ENCODE assay signal across 8 cellular contexts in the genomic region with DNA sequence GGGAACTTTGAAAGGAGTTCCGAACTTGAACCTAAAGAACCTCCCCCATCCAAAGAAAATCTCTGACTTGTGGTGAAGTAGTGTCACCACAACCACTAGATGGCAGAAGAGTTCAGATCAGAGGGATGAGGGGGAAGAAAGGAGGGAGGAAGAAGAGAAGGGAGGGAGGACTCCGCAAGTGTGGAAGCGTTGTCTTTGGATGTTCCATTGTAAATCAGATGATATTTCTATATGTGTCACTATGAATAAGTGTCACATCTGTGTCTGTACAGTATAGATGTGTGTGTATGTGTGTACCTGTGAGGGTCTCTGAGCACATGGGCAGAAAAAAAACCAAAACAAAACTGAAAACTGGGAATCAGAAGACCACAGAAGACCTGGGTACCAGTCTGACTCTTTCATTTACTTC. TPM values are rescaled to one million over a fixed set of nuclear protein-coding genes. Genes with fewer than 3 reads are reported as not detected.
A peak's percentile ranks its signal among the peaks of the same experiment; 100 is the strongest.
DNase-seq lines count a peak whose midpoint lies in the region; ATAC-seq and TF ChIP-seq lines count a peak whose summit lies in the region.

No MANE protein-coding gene starts in this region.

- no peak overlapping the region for H3K4me3 ChIP-seq in BJ (ENCODE audit: low read depth, low read length)
- H3K4me3 ChIP-seq in upper lobe of right lung = no peak overlapping the region

- TF ChIP-seq CTCF in BJ (IDR thresholded peaks at IDR 0.05; ENCODE audit: insufficient read depth, low read depth, low read length) (peak; percentile 79), upper lobe of right lung (IDR thresholded peaks at IDR 0.05) (peak; percentile 81)

- H3K27me3 ChIP-seq in BJ (ENCODE audit: control insufficient read depth, insufficient read depth, low read length) = no peaks in the 10 kb centered on the region
- no peaks in the 10 kb centered on the region for H3K27me3 ChIP-seq in upper lobe of right lung

- intact Hi-C loops in upper lobe of right lung (cut with DNase I) = no loop called here

- H3K9me3 ChIP-seq in upper lobe of right lung = no peaks in the 10 kb centered on the region

- POLR2A ChIA-PET in BJ (lab: Charles Lee) = no interaction called here

- CTCF ChIA-PET in BJ (lab: Yijun Ruan, JAX) = interaction anchor here (0.6 to 4.5 kb wide), 29 partner anchors 9 to 383 kb away, joined by 3 to 45 read pairs (median 5); partner anchors contain the start of genes INTS14, RAB11A and SLC24A1

- no peaks in the 10 kb centered on the region for H3K27me3 Mint-ChIP-seq in effector memory CD8-positive, alpha-beta T cell
- H3K27me3 Mint-ChIP-seq in memory B cell = no peaks in the 10 kb centered on the region

- no peak overlapping the region for H3K27ac ChIP-seq in upper lobe of right lung

- H3K4me1 Mint-ChIP-seq in effector memory CD8-positive, alpha-beta T cell (ENCODE audit: low read depth in 2 of 2) = peaks cover 9 to 16% of the 10 kb centered on the region in 2 donors
- H3K4me1 Mint-ChIP-seq in memory B cell = peaks cover 7% of the 10 kb centered on the region

- H3K9me3 Mint-ChIP-seq in effector memory CD8-positive, alpha-beta T cell = no peaks in the 10 kb centered on the region
- no peaks in the 10 kb centered on the region for H3K9me3 Mint-ChIP-seq in memory B cell

- H3K36me3 ChIP-seq in BJ (ENCODE audit: control insufficient read depth, insufficient read depth, low read length) (no peaks in the 10 kb centered on the region), upper lobe of right lung (no peaks in the 10 kb centered on the region)

- peak overlapping the region in 1 of 2 donors; percentile 0 for H3K4me3 Mint-ChIP-seq in effector memory CD8-positive, alpha-beta T cell
- H3K4me3 Mint-ChIP-seq in memory B cell = no peak overlapping the region

- no peaks in the 10 kb centered on the region for H3K36me3 Mint-ChIP-seq in effector memory CD8-positive, alpha-beta T cell (ENCODE audit: insufficient read depth)
- no peaks in the 10 kb centered on the region for H3K36me3 Mint-ChIP-seq in memory B cell

- DNase-seq in BJ (ENCODE audit: low read depth) = peak; percentile 31
- peak; percentile 34 to 42 for DNase-seq in NCI-H1930 (lab: John Stamatoyannopoulos, UW)
- DNase-seq in T-helper 1 cell = peak in 4 of 5 donors; percentile 14 to 73 (median 34)
- peak; percentile 38 to 43 (median 42) for DNase-seq in effector memory CD8-positive, alpha-beta T cell
- peak in 1 of 2 donors; percentile 63 for DNase-seq in memory B cell (ENCODE audit: low spot score in 2 of 2)
- no peak for DNase-seq in upper lobe of right lung

- ATAC-seq in GM18498 (IDR thresholded peaks at IDR 0.05; ENCODE audit: unreplicated experiment) (peak; percentile 44), memory B cell (ENCODE audit: low read depth) (peak; percentile 90), upper lobe of right lung (peak; percentile 86), HG03135 (IDR thresholded peaks at IDR 0.05; ENCODE audit: unreplicated experiment) (no peak)
- peak; percentile 86 for ATAC-seq in effector memory CD8-positive, alpha-beta T cell (replicated peaks)

- H3K27ac Mint-ChIP-seq in effector memory CD8-positive, alpha-beta T cell = peak overlapping the region in 1 of 2 donors; percentile 7
- H3K27ac Mint-ChIP-seq in memory B cell = no peak overlapping the region

- H3K4me1 ChIP-seq in upper lobe of right lung = peaks cover 14% of the 10 kb centered on the region

RNA-seq across cellular contexts. Expression of gene SLC24A1, which starts 16.9 kb away (rescaled TPM):
- 7.0 and 8.9 TPM in 2 replicates for polyA plus RNA-seq in BJ (2011; rRNA removed)
- polyA minus RNA-seq in BJ (2011; rRNA and poly(A)+ RNA removed) = 7.7 and 15.2 TPM in 2 replicates
- total RNA-seq in upper lobe of right lung = 11.8 TPM

RNA-seq across cellular contexts. Expression of gene INTS14, which starts 27.8 kb away (rescaled TPM):
- polyA plus RNA-seq in BJ (2011; rRNA removed) = 37.3 and 53.3 TPM in 2 replicates
- 22.6 and 28.2 TPM in 2 replicates for polyA minus RNA-seq in BJ (2011; rRNA and poly(A)+ RNA removed)
- 32.0 TPM for total RNA-seq in upper lobe of right lung
